ENCODE assay signal across 8 cellular contexts in the genomic region with DNA sequence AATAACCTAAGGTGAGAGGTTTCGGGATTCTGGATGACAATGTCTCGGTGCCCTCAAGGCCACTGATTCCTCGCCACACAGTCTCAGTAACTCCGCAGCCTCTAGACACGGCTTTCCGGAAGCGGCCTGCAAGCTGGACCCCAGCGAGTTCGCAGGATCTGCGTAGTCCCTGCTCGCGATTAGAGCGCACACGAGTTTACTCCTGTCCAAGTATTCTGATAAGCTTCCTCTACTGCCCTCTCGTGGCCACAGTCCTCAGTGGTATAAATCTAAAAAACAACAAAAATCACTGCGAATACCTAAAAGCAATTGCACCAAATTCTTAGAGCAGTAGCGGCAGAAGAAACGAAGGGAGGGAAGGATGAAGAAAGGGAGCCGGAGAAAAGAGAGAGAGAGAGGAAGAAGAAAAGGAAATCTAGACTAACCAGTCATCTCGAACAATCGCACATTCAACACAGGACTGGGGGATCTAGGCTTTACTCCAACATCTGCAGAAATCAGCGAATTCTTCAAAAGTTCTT. TPM values are rescaled to one million over a fixed set of nuclear protein-coding genes. Genes with fewer than 3 reads are reported as not detected.
DNase-seq lines count a peak whose midpoint lies in the region; ATAC-seq and TF ChIP-seq lines count a peak whose summit lies in the region.

No MANE protein-coding gene starts in this region.

- H3K36me3 ChIP-seq in NT2/D1 (ENCODE audit: insufficient read depth, insufficient read length, low read length): peaks cover 2% of the 10 kb centered on the region
- no peaks in the 10 kb centered on the region for H3K36me3 ChIP-seq in mucosa of descending colon (ENCODE audit: low read depth)

- peak overlapping the region; percentile 83 to 92 for H3K4me3 Mint-ChIP-seq in CD14-positive monocyte

- peaks cover 0 to 9% (median 0%) of the 10 kb centered on the region in 7 donors for H3K9me3 Mint-ChIP-seq in CD14-positive monocyte

- H3K27me3 ChIP-seq in NT2/D1 (ENCODE audit: insufficient read depth, insufficient read length): peaks cover 42% of the 10 kb centered on the region

- peaks cover 9% of the 10 kb centered on the region for H3K4me1 ChIP-seq in NT2/D1 (ENCODE audit: insufficient read depth, insufficient read length)
- peaks cover 25% of the 10 kb centered on the region for H3K4me1 ChIP-seq in mucosa of descending colon (ENCODE audit: low read depth)

- H3K36me3 Mint-ChIP-seq in CD14-positive monocyte: peaks cover 0 to 11% of the 10 kb centered on the region in 2 donors

- peak overlapping the region; percentile 51 to 93 (median 88) for H3K27ac Mint-ChIP-seq in CD14-positive monocyte

- peaks cover 31 to 49% (median 32%) of the 10 kb centered on the region in 3 donors for H3K27me3 Mint-ChIP-seq in CD14-positive monocyte (ENCODE audit: low read depth in 3 of 3)

- peaks cover 29% of the 10 kb centered on the region for H3K4me1 Mint-ChIP-seq in CD14-positive monocyte

- TF ChIP-seq CTCF in CD14-positive monocyte (IDR thresholded peaks at IDR 0.05) (peak; percentile 78), epithelial cell of esophagus (IDR thresholded peaks at IDR 0.05; ENCODE audit: insufficient read depth, low read depth, low read length, missing control alignments) (peak; percentile 79), mucosa of descending colon (IDR thresholded peaks at IDR 0.05) (peak; percentile 37)

- DNase-seq in CD14-positive monocyte (ENCODE audit: low spot score) (peak; percentile 72), HT1080 (ENCODE audit: low read depth) (peak; percentile 83), NT2/D1 (ENCODE audit: low read depth, low spot score) (peak; percentile 90), epithelial cell of esophagus (ENCODE audit: low read depth) (peak; percentile 90), mucosa of descending colon (peak; percentile 84 to 99 (median 86))
- DNase-seq in activated CD8-positive, alpha-beta memory T cell treated with anti-CD3 and anti-CD28 coated beads, Interleukin-2, amount 50 U/mL, for 48 hours: peak; percentile 86
- peak; percentile 62 to 78 for DNase-seq in stimulated activated CD8-positive, alpha-beta memory T cell treated with anti-CD3 and anti-CD28 coated beads, Interleukin-2, amount 100 ng/mL, for 48 hours (ENCODE audit: low read depth in 2 of 2)

- intact Hi-C loops in CD14-positive monocyte (cut with micrococcal nuclease): loop anchor here (2.0 to 5.0 kb wide), 3 partner anchors 113 to 224 kb away; no protein-coding TSS in a partner anchor
- intact Hi-C loops in mucosa of descending colon (cut with DNase I, micrococcal nuclease): loop anchor here (5.0 to 10.0 kb wide), 3 partner anchors 110 to 223 kb away; no protein-coding TSS in a partner anchor

- H3K4me3 ChIP-seq in NT2/D1 (ENCODE audit: insufficient read length, low read depth) (no peak overlapping the region), epithelial cell of esophagus (ENCODE audit: low read length) (peak overlapping the region; percentile 44), mucosa of descending colon (no peak overlapping the region)

- H3K9me3 ChIP-seq in NT2/D1 (ENCODE audit: insufficient read depth, low read length) (no peaks in the 10 kb centered on the region), mucosa of descending colon (no peaks in the 10 kb centered on the region)

- H3K9ac ChIP-seq in NT2/D1 (ENCODE audit: insufficient read length, low read depth): peak overlapping the region; percentile 4

- ATAC-seq in GM19452 (IDR thresholded peaks at IDR 0.05; ENCODE audit: unreplicated experiment) (peak; percentile 69), mucosa of descending colon (peak; percentile 69)

RNA-seq across cellular contexts. Expression of gene PLXNA2, which starts 1.1 kb away (rescaled TPM):
- polyA plus RNA-seq in CD14-positive monocyte: 1 to 10 TPM in 1 of 2 donors, under 1 TPM in 1; 0.75 to 1.1 TPM
- total RNA-seq in HT1080 (2014; rRNA removed; shearing (Covaris generic)): 5.9 and 6.0 TPM in 2 replicates
- 12.1 and 12.3 TPM in 2 replicates for polyA plus RNA-seq in HT1080 (2015; cell fraction: cytosol; rRNA removed)
- polyA plus RNA-seq in HT1080 (2015; cell fraction: nucleus; rRNA removed): 33.2 and 38.3 TPM in 2 replicates
- total RNA-seq in mucosa of descending colon: 100 to 1,000 TPM in 1 of 3 donors, 10 to 100 TPM in 2; 65.5 to 127 (median 70.6) TPM
